8 cellular contexts compared by ENCODE assay signal in the genomic region with DNA sequence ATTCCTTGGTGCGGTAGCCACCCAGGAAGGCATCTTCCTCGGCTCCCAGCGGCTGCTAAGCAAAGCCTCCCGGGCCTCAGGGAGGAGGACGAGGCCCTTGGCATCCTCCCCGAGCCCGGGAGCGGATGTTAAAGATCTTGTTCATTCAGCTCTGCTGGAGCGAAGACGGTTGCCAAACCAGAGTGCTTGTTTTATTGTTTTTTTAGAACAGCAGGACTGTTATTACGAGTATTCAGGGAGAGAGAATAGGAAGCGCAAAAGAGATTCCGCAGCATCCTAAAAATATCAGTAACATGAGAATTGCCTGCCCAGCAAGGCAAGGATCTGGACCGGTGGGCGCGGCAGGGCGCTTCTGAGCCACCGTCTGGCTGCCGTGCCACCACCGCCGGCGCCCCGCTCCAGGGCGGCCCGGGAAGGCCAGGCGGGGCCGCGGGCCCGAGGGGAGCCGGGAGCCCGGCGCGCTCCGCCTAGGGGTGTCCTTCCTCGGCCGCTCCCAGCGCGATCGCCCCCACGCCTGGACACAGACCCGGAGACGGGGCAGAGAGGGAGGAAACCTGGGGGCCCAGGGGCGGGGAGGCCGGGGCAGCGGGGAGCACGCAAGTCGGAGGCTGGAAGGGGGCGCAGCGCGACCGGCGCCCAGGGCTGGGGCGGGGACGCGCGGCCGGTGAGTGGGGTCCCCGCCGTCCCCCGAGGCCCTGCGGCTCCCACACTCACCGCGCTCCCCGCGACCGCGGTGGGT. TPM values are rescaled to one million over a fixed set of nuclear protein-coding genes. Genes with fewer than 3 reads are reported as not detected.
DNase-seq lines count a peak whose midpoint lies in the region; ATAC-seq and TF ChIP-seq lines count a peak whose summit lies in the region.

No MANE protein-coding gene starts in this region.

- peak overlapping the region; percentile 89 for H2AFZ ChIP-seq in neural progenitor cell (replicated peaks)

- in situ Hi-C loops in ACHN (cut with HindIII; ENCODE audit: low pct_ligation_motif_present, low pct_unique_long_range_greater_than_20kb, low sequenced_read_pairs), result no loop called here

- H3K9me3 Mint-ChIP-seq in activated T-cell treated with anti-CD3 and anti-CD28 coated beads, Interleukin-2, amount 50 U/mL, for 72 hours, result no peaks in the 10 kb centered on the region
- H3K9me3 Mint-ChIP-seq in neural progenitor cell, result no peaks in the 10 kb centered on the region

- H3K36me3 ChIP-seq in neural progenitor cell, result no peaks in the 10 kb centered on the region

- DNase-seq in ACHN (peak; percentile 38), foreskin keratinocyte (peak; percentile 11 to 28), neural progenitor cell (ENCODE audit: low spot score) (peak; percentile 65), NOMO-1 treated with DMSO at 0.1 percent for 48 hours (lab: John Stamatoyannopoulos, UW; ENCODE audit: unreplicated experiment) (no peak), OCI-M1 (lab: John Stamatoyannopoulos, UW) (no peak)
- DNase-seq in activated T-cell treated with anti-CD3 and anti-CD28 coated beads, Interleukin-2, amount 50 U/mL, for 72 hours, result peak; percentile 27 to 34

- H3K4me1 ChIP-seq in foreskin keratinocyte, result no peaks in the 10 kb centered on the region
- peaks cover 4% of the 10 kb centered on the region for H3K4me1 ChIP-seq in neural progenitor cell

- H3K9ac ChIP-seq in neural progenitor cell, result no peak overlapping the region

- H3K4me1 Mint-ChIP-seq in activated T-cell treated with anti-CD3 and anti-CD28 coated beads, Interleukin-2, amount 50 U/mL, for 72 hours (ENCODE audit: low read depth), result peaks cover 25% of the 10 kb centered on the region
- H3K4me1 Mint-ChIP-seq in neural progenitor cell, result peaks cover 21% of the 10 kb centered on the region

- H3K9me3 ChIP-seq in neural progenitor cell (ENCODE audit: low read depth), result no peaks in the 10 kb centered on the region

- H3K27ac ChIP-seq in foreskin keratinocyte, result no peak overlapping the region
- no peak overlapping the region for H3K27ac ChIP-seq in neural progenitor cell

- peak overlapping the region; percentile 57 for H3K4me3 ChIP-seq in neural progenitor cell

- peak overlapping the region; percentile 56 for H3K27ac Mint-ChIP-seq in activated T-cell treated with anti-CD3 and anti-CD28 coated beads, Interleukin-2, amount 50 U/mL, for 72 hours
- no peak overlapping the region for H3K27ac Mint-ChIP-seq in neural progenitor cell

- peaks cover 85% of the 10 kb centered on the region for H3K27me3 Mint-ChIP-seq in activated T-cell treated with anti-CD3 and anti-CD28 coated beads, Interleukin-2, amount 50 U/mL, for 72 hours (ENCODE audit: low read depth)
- H3K27me3 Mint-ChIP-seq in neural progenitor cell (ENCODE audit: insufficient read depth, low read depth), result peaks cover 71% of the 10 kb centered on the region

- ATAC-seq in GM18498 (IDR thresholded peaks at IDR 0.05; ENCODE audit: unreplicated experiment) (peak; percentile 26), HG03565 (IDR thresholded peaks at IDR 0.05; ENCODE audit: unreplicated experiment) (peak; percentile 4), foreskin keratinocyte (peak; percentile 47)
- peak; percentile 54 to 67 for ATAC-seq in activated T-cell treated with anti-CD3 and anti-CD28 coated beads, Interleukin-2, amount 50 U/mL, for 72 hours (replicated peaks in 1 of 2)

- peaks cover 0 to 1% of the 10 kb centered on the region in 2 donors for H3K36me3 Mint-ChIP-seq in activated T-cell treated with anti-CD3 and anti-CD28 coated beads, Interleukin-2, amount 50 U/mL, for 72 hours (ENCODE audit: insufficient read depth in 2 of 2)
- H3K36me3 Mint-ChIP-seq in neural progenitor cell, result no peaks in the 10 kb centered on the region

- peaks cover 5% of the 10 kb centered on the region for H4K20me1 ChIP-seq in neural progenitor cell (ENCODE audit: low read depth)

- H3K79me2 ChIP-seq in neural progenitor cell (ENCODE audit: low read depth), result no peaks in the 10 kb centered on the region

- peak overlapping the region; percentile 83 to 89 for H3K4me3 Mint-ChIP-seq in activated T-cell treated with anti-CD3 and anti-CD28 coated beads, Interleukin-2, amount 50 U/mL, for 72 hours
- H3K4me3 Mint-ChIP-seq in neural progenitor cell, result peak overlapping the region; percentile 78

- peak overlapping the region; percentile 80 for H3K4me2 ChIP-seq in neural progenitor cell

- H3K27me3 ChIP-seq in foreskin keratinocyte (peaks cover 94% of the 10 kb centered on the region), neural progenitor cell (peaks cover 100% of the 10 kb centered on the region)

- H3F3A ChIP-seq in neural progenitor cell (ENCODE audit: low read depth), result peaks cover 22% of the 10 kb centered on the region

- TF ChIP-seq CTCF in foreskin keratinocyte (conservative IDR thresholded peaks at IDR 0.05) (no peak), neural progenitor cell (IDR thresholded peaks at IDR 0.05) (peak; percentile 15)

RNA-seq across cellular contexts. Expression of a gene that starts 0.8 kb away (rescaled TPM):
- total RNA-seq in activated T-cell treated with anti-CD3 and anti-CD28 coated beads, Interleukin-2, amount 50 U/mL, for 72 hours, result under 1 TPM; 0.46 to 0.81 TPM
- total RNA-seq in foreskin keratinocyte, result 0.11 and 0.20 TPM in 2 replicates
- 0.14 and 0.20 TPM in 2 replicates for polyA plus RNA-seq in foreskin keratinocyte
- 0.56 TPM in 1 of 2 replicates, not detected in the other for total RNA-seq in neural progenitor cell (ENCODE audit: low replicate concordance)

RNA-seq across cellular contexts. Expression of a gene that starts 36.0 kb away (rescaled TPM):
- 10 to 100 TPM in 1 of 2 donors, 1 to 10 TPM in 1; 5.9 to 11.0 TPM for total RNA-seq in activated T-cell treated with anti-CD3 and anti-CD28 coated beads, Interleukin-2, amount 50 U/mL, for 72 hours
- total RNA-seq in foreskin keratinocyte (4.7 and 6.0 TPM in 2 replicates), neural progenitor cell (ENCODE audit: low replicate concordance) (9.6 and 9.7 TPM in 2 replicates)
- polyA plus RNA-seq in foreskin keratinocyte, result 1.9 and 2.1 TPM in 2 replicates

RNA-seq across cellular contexts. Expression of a gene that starts 43.2 kb away (rescaled TPM):
- 100 to 1,000 TPM; 222 to 233 TPM for total RNA-seq in activated T-cell treated with anti-CD3 and anti-CD28 coated beads, Interleukin-2, amount 50 U/mL, for 72 hours
- total RNA-seq in foreskin keratinocyte, result 101 and 116 TPM in 2 replicates
- 97.0 and 119 TPM in 2 replicates for polyA plus RNA-seq in foreskin keratinocyte
- total RNA-seq in neural progenitor cell (ENCODE audit: low replicate concordance), result 62.1 and 66.0 TPM in 2 replicates

Comparison
In these comparisons a context has a peak if more than half of its experiments do, and no peak if none do; other contexts are left out.
1. DNase-seq: peak in ACHN (single experiment), activated T-cell treated with anti-CD3 and anti-CD28 coated beads, Interleukin-2, amount 50 U/mL, for 72 hours (2 of 2), foreskin keratinocyte (2 of 2) and neural progenitor cell (single experiment); none in NOMO-1 treated with DMSO at 0.1 percent for 48 hours (single experiment) and OCI-M1 (single experiment).
2. ATAC-seq: peak in every context shown above with its lines; median percentile 60 in activated T-cell treated with anti-CD3 and anti-CD28 coated beads, Interleukin-2, amount 50 U/mL, for 72 hours; 47 in foreskin keratinocyte; 26 in GM18498; 4 in HG03565.